In the genomic region with DNA sequence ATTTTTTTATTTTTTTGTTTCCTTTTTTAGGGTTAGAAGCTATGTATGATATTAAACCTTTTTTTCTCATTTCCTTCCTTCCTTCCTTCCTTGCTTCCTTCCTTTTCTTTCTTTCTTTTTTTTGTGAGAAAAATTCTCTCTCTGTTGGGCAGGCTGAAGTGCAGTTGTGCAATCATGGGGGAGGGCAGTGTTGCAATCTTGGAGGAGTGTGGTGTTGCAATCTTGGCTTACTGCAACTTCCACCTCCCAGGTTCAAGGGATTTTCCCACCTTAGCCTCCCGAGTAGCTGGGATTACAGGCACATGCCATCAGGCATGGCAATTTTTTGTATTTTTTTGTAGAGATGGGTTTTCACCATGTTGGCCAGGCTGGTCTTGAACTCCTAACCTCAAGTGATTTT, we compare ENCODE assay signal across 12 cellular contexts.
"Had no signal": no experiment of that assay in that cellular context is flagged by ENCODE, and none has a peak within 500 bp of the region (broad histone marks: within the 10 kb centered on the region; RNA-seq: fewer than 3 reads in every experiment).

No MANE protein-coding gene starts in this region.

- H3K4me3 ChIP-seq: esophagus squamous epithelium, hepatocyte, lower lobe of right lung, stomach, thoracic aorta had no signal

- ATAC-seq: lower lobe of right lung had no signal

- DNase-seq: activated CD4-positive, alpha-beta memory T cell treated with anti-CD3 and anti-CD28 coated beads, Interleukin-2, amount 10 ng/mL, durations not matched to agents 7 days and 5 days; activated gamma-delta T cell; activated T-cell treated with anti-CD3 and anti-CD28 coated beads, Interleukin-2, amount 50 U/mL, for 48 hours; anterior cingulate cortex; esophagus squamous epithelium; lower lobe of right lung; midbrain; small intestine; stomach; T-helper 9 cell had no signal
